ENCODE assay signal across 19 cellular contexts in the genomic region with DNA sequence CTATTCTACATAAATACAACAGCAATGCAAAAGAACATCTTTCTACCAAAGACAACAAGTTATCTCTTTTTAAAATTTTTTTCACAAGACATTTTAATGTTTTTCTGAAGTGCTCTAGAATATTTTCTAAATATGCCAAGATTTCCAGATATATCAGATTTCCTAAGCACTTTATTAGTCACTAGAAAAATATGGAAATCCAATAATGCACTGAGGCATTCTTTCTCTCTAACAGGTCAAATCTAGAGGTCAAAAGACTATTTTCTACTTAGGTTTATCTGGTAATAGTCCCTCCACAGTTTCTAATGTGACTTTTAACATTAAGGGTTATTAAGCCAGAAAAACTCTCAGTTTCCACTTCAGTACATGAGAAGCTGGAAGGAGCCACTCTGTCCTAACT.
"Had no signal": no experiment of that assay in that cellular context is flagged by ENCODE, and none has a peak within 500 bp of the region (broad histone marks: within the 10 kb centered on the region; RNA-seq: fewer than 3 reads in every experiment).

No MANE protein-coding gene starts in this region.

- H3K27me3 Mint-ChIP-seq: activated CD4-positive, alpha-beta memory T cell treated with anti-CD3 and anti-CD28 coated beads, Interleukin-2, amount 10 ng/mL, durations not matched to agents 7 days and 5 days; activated CD8-positive, alpha-beta memory T cell treated with anti-CD3 and anti-CD28 coated beads, Interleukin-2, amount 10 ng/mL, durations not matched to agents 7 days and 5 days; activated naive CD8-positive, alpha-beta T cell treated with anti-CD3 and anti-CD28 coated beads for 36 hours; activated T-helper 17 cell treated with anti-CD3 and anti-CD28 coated beads, Interleukin-2, amount 50 U/mL, for 72 hours had no signal

- H3K9me3 Mint-ChIP-seq: activated CD4-positive, alpha-beta memory T cell treated with anti-CD3 and anti-CD28 coated beads, Interleukin-2, amount 10 ng/mL, durations not matched to agents 7 days and 5 days; endodermal cell had no signal

- H3K4me3 Mint-ChIP-seq: activated CD4-positive, alpha-beta memory T cell treated with anti-CD3 and anti-CD28 coated beads, Interleukin-2, amount 10 ng/mL, durations not matched to agents 7 days and 5 days; activated CD8-positive, alpha-beta memory T cell treated with anti-CD3 and anti-CD28 coated beads, Interleukin-2, amount 10 ng/mL, durations not matched to agents 7 days and 5 days; activated naive CD8-positive, alpha-beta T cell treated with anti-CD3 and anti-CD28 coated beads for 36 hours; activated T-helper 17 cell treated with anti-CD3 and anti-CD28 coated beads, Interleukin-2, amount 50 U/mL, for 72 hours; brain; endodermal cell; natural killer cell; WTC11 had no signal

- H3K36me3 Mint-ChIP-seq: activated CD8-positive, alpha-beta memory T cell treated with anti-CD3 and anti-CD28 coated beads, Interleukin-2, amount 10 ng/mL, durations not matched to agents 7 days and 5 days; activated naive CD8-positive, alpha-beta T cell treated with anti-CD3 and anti-CD28 coated beads for 36 hours; brain; natural killer cell; WTC11 had no signal

- H3K36me3 ChIP-seq: colonic mucosa, sigmoid colon, spleen, upper lobe of right lung had no signal

- H3K27ac Mint-ChIP-seq: activated CD4-positive, alpha-beta memory T cell treated with anti-CD3 and anti-CD28 coated beads, Interleukin-2, amount 10 ng/mL, durations not matched to agents 7 days and 5 days; activated CD8-positive, alpha-beta memory T cell treated with anti-CD3 and anti-CD28 coated beads, Interleukin-2, amount 10 ng/mL, durations not matched to agents 7 days and 5 days; activated naive CD8-positive, alpha-beta T cell treated with anti-CD3 and anti-CD28 coated beads for 36 hours; activated T-helper 17 cell treated with anti-CD3 and anti-CD28 coated beads, Interleukin-2, amount 50 U/mL, for 72 hours; endodermal cell; natural killer cell; WTC11 had no signal

- H3K4me1 Mint-ChIP-seq: activated CD4-positive, alpha-beta memory T cell treated with anti-CD3 and anti-CD28 coated beads, Interleukin-2, amount 10 ng/mL, durations not matched to agents 7 days and 5 days; activated CD8-positive, alpha-beta memory T cell treated with anti-CD3 and anti-CD28 coated beads, Interleukin-2, amount 10 ng/mL, durations not matched to agents 7 days and 5 days; activated naive CD8-positive, alpha-beta T cell treated with anti-CD3 and anti-CD28 coated beads for 36 hours; activated T-helper 17 cell treated with anti-CD3 and anti-CD28 coated beads, Interleukin-2, amount 50 U/mL, for 72 hours; brain; natural killer cell; WTC11 had no signal

- H3K9me3 ChIP-seq: colonic mucosa, upper lobe of right lung had no signal

- H3K4me1 ChIP-seq: colonic mucosa, spleen, upper lobe of right lung had no signal

- H3K27ac ChIP-seq: colonic mucosa, epithelial cell of prostate, sigmoid colon, spleen, upper lobe of right lung had no signal

- ATAC-seq: activated CD8-positive, alpha-beta memory T cell treated with anti-CD3 and anti-CD28 coated beads, Interleukin-2, amount 10 ng/mL, durations not matched to agents 7 days and 5 days; activated T-helper 17 cell treated with anti-CD3 and anti-CD28 coated beads, Interleukin-2, amount 50 U/mL, for 72 hours; left cardiac atrium; natural killer cell; upper lobe of right lung had no signal

- DNase-seq: activated CD4-positive, alpha-beta memory T cell treated with anti-CD3 and anti-CD28 coated beads, Interleukin-2, amount 10 ng/mL, durations not matched to agents 7 days and 5 days; activated CD4-positive, alpha-beta T cell treated with anti-CD3 and anti-CD28 coated beads for 4 hours; activated CD8-positive, alpha-beta memory T cell treated with anti-CD3 and anti-CD28 coated beads, Interleukin-2, amount 10 ng/mL, durations not matched to agents 7 days and 5 days; activated naive CD4-positive, alpha-beta T cell; activated naive CD8-positive, alpha-beta T cell treated with anti-CD3 and anti-CD28 coated beads for 36 hours; caudate nucleus; colonic mucosa; endodermal cell; left cardiac atrium; natural killer cell; posterior cingulate gyrus; sigmoid colon; spleen; stimulated activated naive CD4-positive, alpha-beta T cell; upper lobe of right lung had no signal

- H3K4me3 ChIP-seq: colonic mucosa, sigmoid colon, spleen, upper lobe of right lung had no signal

- H3K27me3 ChIP-seq: colonic mucosa, sigmoid colon, spleen, upper lobe of right lung had no signal
